8 cellular contexts compared by ENCODE assay signal in genomic region chr22:29314074-29314473, GRCh38. TPM values are rescaled to one million over a fixed set of nuclear protein-coding genes. Genes with fewer than 3 reads are reported as not detected.
DNase-seq lines count a peak whose midpoint lies in the region; ATAC-seq and TF ChIP-seq lines count a peak whose summit lies in the region.
"Had no signal": no experiment of that assay in that cellular context is flagged by ENCODE, and none has a peak within 500 bp of the region (broad histone marks: within the 10 kb centered on the region; RNA-seq: fewer than 3 reads in every experiment).

No MANE protein-coding gene starts in this region.

- H3K4me3 Mint-ChIP-seq in activated CD8-positive, alpha-beta T cell treated with anti-CD3 and anti-CD28 coated beads for 36 hours, result peak overlapping the region; percentile 40

- intact Hi-C loops in activated CD8-positive, alpha-beta T cell treated with anti-CD3 and anti-CD28 coated beads for 36 hours (cut with micrococcal nuclease), result no loop called here

- H3K36me3 ChIP-seq in muscle layer of duodenum (ENCODE audit: control insufficient read depth in 1 of 2, insufficient read depth in 2 of 2, low read length in 2 of 2), result no peaks in the 10 kb centered on the region

- H3K9me3 Mint-ChIP-seq in activated CD8-positive, alpha-beta T cell treated with anti-CD3 and anti-CD28 coated beads for 36 hours, result no peaks in the 10 kb centered on the region

- CTCF ChIA-PET in activated CD8-positive, alpha-beta T cell treated with anti-CD3 and anti-CD28 coated beads for 36 hours (lab: Charles Lee), result interaction anchor here (0.9 to 2.4 kb wide), 8 partner anchors 11 to 75 kb away, joined by 3 to 25 read pairs (median 4); partner anchors contain the start of gene AP1B1

- DNase-seq in COLO668 (lab: John Stamatoyannopoulos, UW; ENCODE audit: unreplicated experiment), result peak; percentile 49
- DNase-seq in GM13976 (ENCODE audit: low spot score), result peak; percentile 43
- no peak for DNase-seq in activated CD8-positive, alpha-beta T cell treated with anti-CD3 and anti-CD28 coated beads for 36 hours
- no peak for DNase-seq in Kasumi-1 (lab: John Stamatoyannopoulos, UW)
- no peak for DNase-seq in activated gamma-delta T cell treated with Interleukin-2 at 50 U/mL for 16 hours
- DNase-seq in activated gamma-delta T cell (lab: John Stamatoyannopoulos, UW), result no peak
- DNase-seq: cerebellar nuclear complex had no signal

- peaks cover 20% of the 10 kb centered on the region for H3K27me3 ChIP-seq in muscle layer of duodenum (ENCODE audit: low read depth, low read length)

- in situ Hi-C loops in GM13976 (cut with MboI; ENCODE audit: low sequenced_read_pairs, unreplicated experiment), result no loop called here

- H3K36me3 Mint-ChIP-seq in activated CD8-positive, alpha-beta T cell treated with anti-CD3 and anti-CD28 coated beads for 36 hours (ENCODE audit: low read depth), result no peaks in the 10 kb centered on the region

- no peak overlapping the region for H3K27ac Mint-ChIP-seq in activated CD8-positive, alpha-beta T cell treated with anti-CD3 and anti-CD28 coated beads for 36 hours

- peaks cover 32% of the 10 kb centered on the region for H3K4me1 Mint-ChIP-seq in activated CD8-positive, alpha-beta T cell treated with anti-CD3 and anti-CD28 coated beads for 36 hours (ENCODE audit: low read depth)

- no peaks in the 10 kb centered on the region for H3K9me3 ChIP-seq in muscle layer of duodenum (ENCODE audit: control insufficient read depth in 1 of 2, low read length in 2 of 2)

- H3K4me3 ChIP-seq in muscle layer of duodenum (ENCODE audit: low read depth in 1 of 2, low read length in 2 of 2), result peak overlapping the region; percentile 27 to 54

- POLR2A ChIA-PET in activated CD8-positive, alpha-beta T cell treated with anti-CD3 and anti-CD28 coated beads for 36 hours (lab: Charles Lee), result interaction anchor here (0.6 to 0.9 kb wide), 2 partner anchors 37 to 46 kb away, joined by 3 read pairs; partner anchors contain the start of genes EWSR1 and RHBDD3

- no peak overlapping the region for H3K27ac ChIP-seq in muscle layer of duodenum (ENCODE audit: low read length)

- peaks cover 43% of the 10 kb centered on the region for H3K27me3 Mint-ChIP-seq in activated CD8-positive, alpha-beta T cell treated with anti-CD3 and anti-CD28 coated beads for 36 hours

- peaks cover 13 to 62% of the 10 kb centered on the region in 2 donors for H3K4me1 ChIP-seq in muscle layer of duodenum (ENCODE audit: control insufficient read depth in 1 of 2, insufficient read depth in 2 of 2, low read length in 2 of 2)

- ATAC-seq in activated CD8-positive, alpha-beta T cell treated with anti-CD3 and anti-CD28 coated beads for 36 hours, result no peak

- no peak for TF ChIP-seq CTCF in GM13976 (IDR thresholded peaks at IDR 0.05; ENCODE audit: borderline replicate concordance, control extremely low read depth, extremely low read depth, insufficient read depth, missing control alignments)
- no peak for TF ChIP-seq CTCF in activated CD8-positive, alpha-beta T cell treated with anti-CD3 and anti-CD28 coated beads for 36 hours (IDR thresholded peaks at IDR 0.05)

RNA-seq across cellular contexts. Expression of gene RASL10A, which starts 1.4 kb away (rescaled TPM):
- under 1 TPM in 1 of 2 experiments, not detected in 1; 0.56 TPM for total RNA-seq in activated CD8-positive, alpha-beta T cell treated with anti-CD3 and anti-CD28 coated beads for 36 hours

RNA-seq across cellular contexts. Expression of gene GAS2L1, which starts 7.6 kb away (rescaled TPM):
- 1 to 10 TPM in 1 of 2 experiments, under 1 TPM in 1; 0.36 to 1.1 TPM for total RNA-seq in activated CD8-positive, alpha-beta T cell treated with anti-CD3 and anti-CD28 coated beads for 36 hours

RNA-seq across cellular contexts. Expression of gene EWSR1, which starts 46.0 kb away (rescaled TPM):
- total RNA-seq in activated CD8-positive, alpha-beta T cell treated with anti-CD3 and anti-CD28 coated beads for 36 hours, result 100 to 1,000 TPM; 307 to 315 TPM

RNA-seq across cellular contexts. Expression of gene RHBDD3, which starts 46.3 kb away (rescaled TPM):
- 10 to 100 TPM; 24.5 to 25.4 TPM for total RNA-seq in activated CD8-positive, alpha-beta T cell treated with anti-CD3 and anti-CD28 coated beads for 36 hours

Comparison
In these comparisons a context has a peak if more than half of its experiments do, and no peak if none do; other contexts are left out.
1. DNase-seq: peak in COLO668 (single experiment) and GM13976 (single experiment); none in activated CD8-positive, alpha-beta T cell treated with anti-CD3 and anti-CD28 coated beads for 36 hours (single experiment), Kasumi-1 (0 of 2), activated gamma-delta T cell treated with Interleukin-2 at 50 U/mL for 16 hours (single experiment) and activated gamma-delta T cell (single experiment).